Comparison of ENCODE assay signal across 11 cellular contexts in genomic region chr12:108667349-108667748, GRCh38. TPM values are rescaled to one million over a fixed set of nuclear protein-coding genes. Genes with fewer than 3 reads are reported as not detected.
A peak's percentile ranks its signal among the peaks of the same experiment; 100 is the strongest.
DNase-seq lines count a peak whose midpoint lies in the region; ATAC-seq and TF ChIP-seq lines count a peak whose summit lies in the region.
"Had no signal": no experiment of that assay in that cellular context is flagged by ENCODE, and none has a peak within 500 bp of the region (broad histone marks: within the 10 kb centered on the region; RNA-seq: fewer than 3 reads in every experiment).

No MANE protein-coding gene starts in this region.

- peaks cover 0 to 9% (median 0%) of the 10 kb centered on the region in 9 donors for H3K36me3 ChIP-seq in heart right ventricle

- H3K4me1 ChIP-seq in heart right ventricle: peaks cover 7 to 68% (median 60%) of the 10 kb centered on the region in 9 donors

- peak; percentile 54 for DNase-seq in OCI-M1 (lab: John Stamatoyannopoulos, UW)
- DNase-seq in heart right ventricle: no peak
- DNase-seq in stimulated activated naive B cell treated with anti-CD40 and anti-IgM and Interleukin-4, amounts not matched to agents 10 μg/mL and 1 μg/mL and 100 μg/mL, for 72 hours: no peak
- DNase-seq in globus pallidus (ENCODE audit: low spot score): no peak
- DNase-seq in DMS114 treated with DMSO at 0.1 percent for 48 hours (lab: John Stamatoyannopoulos, UW; ENCODE audit: unreplicated experiment): no peak
- DNase-seq: DND-41, NCI-H774, nucleus accumbens had no signal

- H3K4me3 ChIP-seq in heart right ventricle: no peak overlapping the region

- H3K9me3 Mint-ChIP-seq in stimulated activated naive B cell treated with anti-CD40 and anti-IgM and Interleukin-4, amounts not matched to agents 10 μg/mL and 1 μg/mL and 100 μg/mL, for 72 hours: no peaks in the 10 kb centered on the region

- H3K9me3 ChIP-seq in heart right ventricle: no peaks in the 10 kb centered on the region

- H3K27me3 ChIP-seq in heart right ventricle: no peaks in the 10 kb centered on the region

- ATAC-seq in HG03135 (IDR thresholded peaks at IDR 0.05; ENCODE audit: unreplicated experiment) (peak; percentile 41), heart right ventricle (peak in 1 of 8 donors; percentile 2), HG02973 (IDR thresholded peaks at IDR 0.05; ENCODE audit: unreplicated experiment) (no peak), HG02642 (IDR thresholded peaks at IDR 0.05; ENCODE audit: poor library complexity, unreplicated experiment) (no peak)
- peak; percentile 47 to 49 for ATAC-seq in stimulated activated naive B cell treated with anti-CD40 and anti-IgM and Interleukin-4, amounts not matched to agents 10 μg/mL and 1 μg/mL and 100 μg/mL, for 72 hours (replicated peaks)

- H3K27ac Mint-ChIP-seq in stimulated activated naive B cell treated with anti-CD40 and anti-IgM and Interleukin-4, amounts not matched to agents 10 μg/mL and 1 μg/mL and 100 μg/mL, for 72 hours: no peak overlapping the region

- peak overlapping the region in 7 of 10 donors; percentile 4 to 86 (median 79) for H3K27ac ChIP-seq in heart right ventricle

- intact Hi-C loops in heart right ventricle (cut with DNase I): loop anchor here in 9 of 10 donors (5.0 to 10.0 kb wide), 10 partner anchors 65 to 427 kb away; partner anchors contain the start of genes ALKBH2 (in 3 of the 9), SSH1 (in 3 of the 9), UNG (in 3 of the 9) and CORO1C (in 1 of the 9)

- H3K4me3 Mint-ChIP-seq in stimulated activated naive B cell treated with anti-CD40 and anti-IgM and Interleukin-4, amounts not matched to agents 10 μg/mL and 1 μg/mL and 100 μg/mL, for 72 hours: no peak overlapping the region

- H3K27me3 Mint-ChIP-seq in stimulated activated naive B cell treated with anti-CD40 and anti-IgM and Interleukin-4, amounts not matched to agents 10 μg/mL and 1 μg/mL and 100 μg/mL, for 72 hours: no peaks in the 10 kb centered on the region

- WGBS in heart right ventricle, 2 donors: 64 to 74% methylated on average over 2 of the region's 2 CpGs

- H3K36me3 Mint-ChIP-seq in stimulated activated naive B cell treated with anti-CD40 and anti-IgM and Interleukin-4, amounts not matched to agents 10 μg/mL and 1 μg/mL and 100 μg/mL, for 72 hours: peaks cover 3 to 21% of the 10 kb centered on the region in 2 donors

- H3K4me1 Mint-ChIP-seq in stimulated activated naive B cell treated with anti-CD40 and anti-IgM and Interleukin-4, amounts not matched to agents 10 μg/mL and 1 μg/mL and 100 μg/mL, for 72 hours: peaks cover 34 to 53% of the 10 kb centered on the region in 2 donors

- TF ChIP-seq CTCF in heart right ventricle (IDR thresholded peaks at IDR 0.05): no peak

RNA-seq across cellular contexts. Expression of gene SELPLG, which starts 33.7 kb away (rescaled TPM):
- 10 to 100 TPM in 1 of 10 donors, 1 to 10 TPM in 9; 1.5 to 17.6 (median 2.4) TPM for total RNA-seq in heart right ventricle
- polyA plus RNA-seq in heart right ventricle: 1 to 10 TPM in 1 of 2 donors, under 1 TPM in 1; 0.88 to 3.9 TPM

Comparison
In these comparisons a context has a peak if more than half of its experiments do, and no peak if none do; other contexts are left out.
1. ATAC-seq: peak in HG03135 (single experiment) and stimulated activated naive B cell treated with anti-CD40 and anti-IgM and Interleukin-4, amounts not matched to agents 10 μg/mL and 1 μg/mL and 100 μg/mL, for 72 hours (2 of 2); none in HG02973 (single experiment) and HG02642 (single experiment).